ENCODE assay signal across 1 cellular context in genomic region chr1:56157477-56157876, GRCh38.
TF ChIP-seq lines count a peak whose summit lies in the region.

No MANE protein-coding gene starts in this region.

TF ChIP-seq in H1, 55 proteins besides CTCF, POLR2A, EP300 and RAD21:
- TF ChIP-seq E2F6 (IDR thresholded peaks at IDR 0.05): 0 out of 2 replicates have a peak, but pooled peaks have one; percentile 11
- TF ChIP-seq JUN (IDR thresholded peaks at IDR 0.05; ENCODE audit: low read depth, low read length): no peak
